ENCODE assay signal across 1 cellular context in genomic region chr1:57381871-57382270, GRCh38.
TF ChIP-seq lines count a peak whose summit lies in the region.

No MANE protein-coding gene starts in this region.

TF ChIP-seq in H1, 55 proteins besides CTCF, POLR2A, EP300 and RAD21:
- no peak for TF ChIP-seq RBBP5 (IDR thresholded peaks at IDR 0.05; ENCODE audit: borderline replicate concordance, low read depth, low read length)
- TF ChIP-seq EZH2 (IDR thresholded peaks at IDR 0.05; ENCODE audit: low read depth, low read length, severe bottlenecking) = no peak
- no peak for TF ChIP-seq ASH2L (IDR thresholded peaks at IDR 0.05; ENCODE audit: low read length)
- no peak for TF ChIP-seq CTBP2 (IDR thresholded peaks at IDR 0.05; ENCODE audit: borderline replicate concordance, insufficient read depth, insufficient read length, low read length)
- TF ChIP-seq ZNF274 (IDR thresholded peaks at IDR 0.05; ENCODE audit: borderline replicate concordance, extremely low read depth, low read length) = no peak
- no peak for TF ChIP-seq SP1 (IDR thresholded peaks at IDR 0.05; ENCODE audit: low read depth, low read length)
- no peak for TF ChIP-seq SIX5 (IDR thresholded peaks at IDR 0.05; ENCODE audit: low read depth, low read length)
- no peak for TF ChIP-seq USF2 (IDR thresholded peaks at IDR 0.05; ENCODE audit: low read length)
- TF ChIP-seq FOSL1 (IDR thresholded peaks at IDR 0.05; ENCODE audit: insufficient read depth, low read depth, low read length) = no peak
- no peak for TF ChIP-seq KDM1A (IDR thresholded peaks at IDR 0.05; ENCODE audit: borderline replicate concordance, low read length)
- TF ChIP-seq TCF12 (IDR thresholded peaks at IDR 0.05; ENCODE audit: low read depth, low read length) = no peak
- no peak for TF ChIP-seq HDAC6 (IDR thresholded peaks at IDR 0.05; ENCODE audit: low read depth, low read length)
